In the genomic region with DNA sequence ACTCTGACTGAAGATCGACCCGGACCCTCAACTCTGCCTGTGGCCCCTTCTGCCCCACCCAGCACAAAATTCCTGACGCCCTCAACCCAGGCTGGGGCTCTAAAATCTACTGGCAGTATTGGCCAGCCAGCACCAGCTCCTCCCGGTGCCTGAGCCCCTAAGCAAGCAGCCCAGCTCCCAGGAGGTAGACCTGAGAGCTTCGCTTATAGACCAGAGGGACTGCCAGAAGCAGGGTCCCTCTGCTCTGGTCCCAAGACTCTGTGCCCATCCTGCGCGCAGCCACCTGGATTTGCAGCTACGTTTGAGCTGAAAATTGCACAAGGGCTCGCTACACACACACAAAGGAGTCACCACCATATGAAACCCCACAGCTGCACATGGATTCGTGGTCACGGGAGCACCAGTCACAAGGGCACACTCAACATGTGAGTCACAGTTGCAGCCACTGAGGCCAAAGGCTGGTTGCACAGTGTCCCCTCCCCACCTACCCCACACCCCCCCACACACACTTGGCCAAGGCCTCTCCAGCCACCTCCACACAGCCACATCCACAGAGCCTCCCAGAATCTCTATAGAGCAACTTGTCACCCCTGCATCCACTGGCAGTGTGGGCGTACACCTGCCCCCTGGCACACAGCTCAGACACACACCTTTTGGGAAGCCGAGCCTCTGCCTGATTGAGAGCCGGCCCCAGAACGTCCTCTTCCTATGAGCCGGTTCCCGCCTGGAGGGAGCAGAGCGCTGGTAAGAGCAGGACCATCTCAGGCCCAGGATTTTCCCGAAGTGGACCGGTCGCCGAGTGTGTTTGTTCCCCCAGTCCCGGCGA, we compare ENCODE assay signal across 11 cellular contexts. TPM values are rescaled to one million over a fixed set of nuclear protein-coding genes. Genes with fewer than 3 reads are reported as not detected.
DNase-seq lines count a peak whose midpoint lies in the region; ATAC-seq and TF ChIP-seq lines count a peak whose summit lies in the region.
"Had no signal": no experiment of that assay in that cellular context is flagged by ENCODE, and none has a peak within 500 bp of the region (broad histone marks: within the 10 kb centered on the region; RNA-seq: fewer than 3 reads in every experiment).

No MANE protein-coding gene starts in this region.

- H3K4me1 Mint-ChIP-seq in T-helper 2 cell treated with Interferon-gamma antibody and Interleukin-4, amounts not matched to agents 5 μg/mL and 100 μg/mL, for 36 hours (ENCODE audit: low read depth) = peaks cover 9% of the 10 kb centered on the region

- TF ChIP-seq CTCF in PC-3 (conservative IDR thresholded peaks at IDR 0.05; ENCODE audit: low read depth, low read length) = no peak
- no peak for TF ChIP-seq CTCF in osteoblast (IDR thresholded peaks at IDR 0.05; ENCODE audit: extremely low read depth, low read depth, low read length)

- H3K27ac ChIP-seq in PC-3 (ENCODE audit: low read length) = no peak overlapping the region
- no peak overlapping the region for H3K27ac ChIP-seq in ectodermal cell (ENCODE audit: insufficient read depth, low read depth, low read length, poor library complexity, severe bottlenecking)
- no peak overlapping the region for H3K27ac ChIP-seq in osteoblast (ENCODE audit: low read depth, low read length)
- H3K27ac ChIP-seq: heart left ventricle, parathyroid adenoma had no signal

- H3K4me1 ChIP-seq in PC-3 (ENCODE audit: insufficient read depth, low read length) = peaks cover 4% of the 10 kb centered on the region; the same call in 1 of the 2 replicates
- peaks cover 66% of the 10 kb centered on the region for H3K4me1 ChIP-seq in ectodermal cell (ENCODE audit: control insufficient read depth, insufficient read depth, low read length)
- peaks cover 2% of the 10 kb centered on the region for H3K4me1 ChIP-seq in osteoblast (ENCODE audit: insufficient read depth, low read length)
- H3K4me1 ChIP-seq: parathyroid adenoma had no signal

- H3F3A ChIP-seq in PC-3 (ENCODE audit: low read length, unreplicated experiment) = no peaks in the 10 kb centered on the region

- H3K9me3 Mint-ChIP-seq in T-helper 2 cell treated with Interferon-gamma antibody and Interleukin-4, amounts not matched to agents 5 μg/mL and 100 μg/mL, for 36 hours = no peaks in the 10 kb centered on the region

- POLR2A ChIA-PET in PC-3 (lab: Charles Lee; ENCODE audit: unreplicated experiment) = no interaction called here

- no peaks in the 10 kb centered on the region for H3K9me2 ChIP-seq in PC-3 (replicated peaks; ENCODE audit: low read length)
- H3K9me2 ChIP-seq: SK-N-SH had no signal

- H3K4me3 ChIP-seq in PC-3 (ENCODE audit: low read length) = peak overlapping the region; percentile 71
- H3K4me3 ChIP-seq in ectodermal cell (ENCODE audit: insufficient read depth, low read depth, low read length) = peak overlapping the region; percentile 65
- H3K4me3 ChIP-seq in osteoblast (ENCODE audit: insufficient read depth, low read length) = no peak overlapping the region

- peaks cover 19% of the 10 kb centered on the region for H3K27me3 ChIP-seq in PC-3 (ENCODE audit: low read length)
- peaks cover 100% of the 10 kb centered on the region for H3K27me3 ChIP-seq in ectodermal cell (ENCODE audit: control insufficient read depth, insufficient read depth, low read length, poor library complexity, severe bottlenecking)
- peaks cover 83% of the 10 kb centered on the region for H3K27me3 ChIP-seq in osteoblast (ENCODE audit: insufficient read depth, low read length)

- peak; percentile 13 for DNase-seq in T-helper 2 cell treated with Interferon-gamma antibody and Interleukin-4, amounts not matched to agents 5 μg/mL and 100 μg/mL, for 36 hours (ENCODE audit: low spot score)
- DNase-seq in T-helper 2 cell = no peak
- peak; percentile 30 for DNase-seq in PC-3
- DNase-seq in osteoblast (ENCODE audit: insufficient read length, low spot score, missing footprints) = peak; percentile 87
- DNase-seq in GDM1 (lab: John Stamatoyannopoulos, UW) = no peak
- DNase-seq in NCI-H1417 treated with DMSO at 0.1 percent for 48 hours (lab: John Stamatoyannopoulos, UW) = no peak
- no peak for DNase-seq in hypothalamus (lab: John Stamatoyannopoulos, UW)

- H2AFZ ChIP-seq in PC-3 (ENCODE audit: low read length) (peak overlapping the region; percentile 88), osteoblast (ENCODE audit: low read length) (no peak overlapping the region)
- H2AFZ ChIP-seq: parathyroid adenoma had no signal

- H3K9me3 ChIP-seq in PC-3 (ENCODE audit: low read length) = no peaks in the 10 kb centered on the region
- no peaks in the 10 kb centered on the region for H3K9me3 ChIP-seq in ectodermal cell (ENCODE audit: control insufficient read depth, low read length)
- H3K9me3 ChIP-seq in osteoblast (ENCODE audit: low read depth, low read length) = no peaks in the 10 kb centered on the region
- H3K9me3 ChIP-seq: heart left ventricle, SK-N-SH had no signal

- peak; percentile 7 for ATAC-seq in PC-3

- H3K36me3 Mint-ChIP-seq in T-helper 2 cell treated with Interferon-gamma antibody and Interleukin-4, amounts not matched to agents 5 μg/mL and 100 μg/mL, for 36 hours (ENCODE audit: low read depth) = peaks cover 4% of the 10 kb centered on the region

- peaks cover 90% of the 10 kb centered on the region for H3K27me3 Mint-ChIP-seq in T-helper 2 cell treated with Interferon-gamma antibody and Interleukin-4, amounts not matched to agents 5 μg/mL and 100 μg/mL, for 36 hours (ENCODE audit: low read depth)

- H4K20me1 ChIP-seq in PC-3 (ENCODE audit: low read length) (no peaks in the 10 kb centered on the region), osteoblast (ENCODE audit: insufficient read depth, low read length) (peaks cover 6% of the 10 kb centered on the region)

- WGBS in ectodermal cell, 2 experiments = 6 to 7% methylated on average over 24 of the region's 24 CpGs

- intact Hi-C loops in PC-3 (cut with micrococcal nuclease) = no loop called here

- H3K36me3 ChIP-seq in PC-3 (ENCODE audit: low read depth, low read length) (no peaks in the 10 kb centered on the region), ectodermal cell (ENCODE audit: control insufficient read depth, insufficient read depth, low read length) (no peaks in the 10 kb centered on the region), osteoblast (ENCODE audit: insufficient read depth, low read length) (no peaks in the 10 kb centered on the region)
- H3K36me3 ChIP-seq: heart left ventricle had no signal

- H3K4me2 ChIP-seq in PC-3 (ENCODE audit: low read length) (peak overlapping the region; percentile 83), osteoblast (ENCODE audit: insufficient read depth, low read length) (no peak overlapping the region)

- H3K9ac ChIP-seq in PC-3 (ENCODE audit: low read length) = no peak overlapping the region
- H3K9ac ChIP-seq: parathyroid adenoma, SK-N-SH had no signal

- BruUV-seq in PC-3 (replicated peaks; lab: Mats Ljungman, UMichigan) = no TSS peak

- H3K27ac Mint-ChIP-seq in T-helper 2 cell treated with Interferon-gamma antibody and Interleukin-4, amounts not matched to agents 5 μg/mL and 100 μg/mL, for 36 hours = no peak overlapping the region

- CTCF ChIA-PET in PC-3 (lab: Charles Lee) = interaction anchor here (0.6 kb wide), 1 partner anchor 44 kb away, joined by 3 read pairs; no protein-coding TSS in a partner anchor

- H3K4me3 Mint-ChIP-seq in T-helper 2 cell treated with Interferon-gamma antibody and Interleukin-4, amounts not matched to agents 5 μg/mL and 100 μg/mL, for 36 hours = peak overlapping the region; percentile 78

- no peaks in the 10 kb centered on the region for H3K79me2 ChIP-seq in PC-3 (ENCODE audit: low read length)
- no peaks in the 10 kb centered on the region for H3K79me2 ChIP-seq in osteoblast (ENCODE audit: insufficient read depth, low read length)
- H3K79me2 ChIP-seq: parathyroid adenoma had no signal

RNA-seq across cellular contexts. Expression of a gene that starts 1.1 kb away (rescaled TPM):
- total RNA-seq in PC-3 (2014; rRNA removed) (1.7 and 2.4 TPM in 2 replicates), osteoblast (not detected in 2 replicates)
- 19.6 TPM for polyA plus RNA-seq in ectodermal cell (2013, experiment 1 of 4)
- 30.9 TPM for polyA plus RNA-seq in ectodermal cell (2013, experiment 2 of 4)
- polyA plus RNA-seq in ectodermal cell (2013, experiment 3 of 4) = 23.8 TPM
- polyA plus RNA-seq in ectodermal cell (2013, experiment 4 of 4) = 21.4 TPM
- total RNA-seq: heart left ventricle had no signal
- polyA plus RNA-seq: heart left ventricle, SK-N-SH had no signal

Comparison
In these comparisons a context has a peak if more than half of its experiments do, and no peak if none do; other contexts are left out.
1. DNase-seq: peak in T-helper 2 cell treated with Interferon-gamma antibody and Interleukin-4, amounts not matched to agents 5 μg/mL and 100 μg/mL, for 36 hours (single experiment), PC-3 (single experiment) and osteoblast (single experiment); none in T-helper 2 cell (0 of 5), GDM1 (single experiment), NCI-H1417 treated with DMSO at 0.1 percent for 48 hours (single experiment) and hypothalamus (0 of 51).